Comparison of ENCODE assay signal across 8 cellular contexts in genomic region chr15:40421246-40422157, GRCh38. TPM values are rescaled to one million over a fixed set of nuclear protein-coding genes. Genes with fewer than 3 reads are reported as not detected.
DNase-seq lines count a peak whose midpoint lies in the region; ATAC-seq and TF ChIP-seq lines count a peak whose summit lies in the region.

No MANE protein-coding gene starts in this region.

- peak; percentile 93 for TF ChIP-seq CTCF in fibroblast of pulmonary artery (IDR thresholded peaks at IDR 0.05; ENCODE audit: low read length, missing control alignments)
- peak; percentile 94 for TF ChIP-seq CTCF in neutrophil (IDR thresholded peaks at IDR 0.05)

- ATAC-seq in HG03342 (IDR thresholded peaks at IDR 0.05; ENCODE audit: unreplicated experiment) = peak; percentile 64
- ATAC-seq in activated T-cell treated with anti-CD3 and anti-CD28 coated beads, Interleukin-2, amount 50 U/mL, for 72 hours (replicated peaks in 1 of 2) = peak; percentile 97 to 98

- no peaks in the 10 kb centered on the region for H3K27me3 ChIP-seq in neutrophil

- no peaks in the 10 kb centered on the region for H3K9me3 ChIP-seq in neutrophil

- no peaks in the 10 kb centered on the region for H3K27me3 Mint-ChIP-seq in activated T-cell treated with anti-CD3 and anti-CD28 coated beads, Interleukin-2, amount 50 U/mL, for 72 hours (ENCODE audit: low read depth)

- DNase-seq in NCI-H1417 (lab: John Stamatoyannopoulos, UW) (peak; percentile 33 to 52 (median 41)), NCI-H1417 treated with DMSO at 0.1 percent for 48 hours (lab: John Stamatoyannopoulos, UW) (no peak), fibroblast of pulmonary artery (ENCODE audit: low read depth) (peak; percentile 72), stromal cell of bone marrow (ENCODE audit: low read depth) (peak; percentile 18)
- DNase-seq in activated T-cell treated with anti-CD3 and anti-CD28 coated beads, Interleukin-2, amount 50 U/mL, for 72 hours = peak; percentile 83 to 88

- no peak overlapping the region for H3K4me3 ChIP-seq in fibroblast of pulmonary artery (replicated peaks; ENCODE audit: low read depth, low read length)
- peak overlapping the region; percentile 47 for H3K4me3 ChIP-seq in neutrophil (ENCODE audit: low read depth in 1 of 2, low read length in 1 of 2)

- H3K4me3 Mint-ChIP-seq in activated T-cell treated with anti-CD3 and anti-CD28 coated beads, Interleukin-2, amount 50 U/mL, for 72 hours = no peak overlapping the region

- H3K4me1 Mint-ChIP-seq in activated T-cell treated with anti-CD3 and anti-CD28 coated beads, Interleukin-2, amount 50 U/mL, for 72 hours (ENCODE audit: low read depth) = no peaks in the 10 kb centered on the region

- peaks cover 8 to 13% of the 10 kb centered on the region in 2 experiments for H3K4me1 ChIP-seq in neutrophil (ENCODE audit: control insufficient read depth in 1 of 2, insufficient read depth in 1 of 2, low read depth in 1 of 2, low read length in 1 of 2)

- peaks cover 21% of the 10 kb centered on the region for H3K36me3 ChIP-seq in neutrophil

- H3K36me3 Mint-ChIP-seq in activated T-cell treated with anti-CD3 and anti-CD28 coated beads, Interleukin-2, amount 50 U/mL, for 72 hours (ENCODE audit: insufficient read depth in 2 of 2) = peaks cover 0 to 2% of the 10 kb centered on the region in 2 donors

- H3K27ac ChIP-seq in neutrophil = no peak overlapping the region

- H3K9me3 Mint-ChIP-seq in activated T-cell treated with anti-CD3 and anti-CD28 coated beads, Interleukin-2, amount 50 U/mL, for 72 hours = no peaks in the 10 kb centered on the region

- no peak overlapping the region for H3K27ac Mint-ChIP-seq in activated T-cell treated with anti-CD3 and anti-CD28 coated beads, Interleukin-2, amount 50 U/mL, for 72 hours

TF ChIP-seq in PFSK-1, 5 proteins besides CTCF, POLR2A, EP300 and RAD21:
- TF ChIP-seq REST (IDR thresholded peaks at IDR 0.05; ENCODE audit: insufficient read depth in 1 of 2, low read depth in 2 of 2, low read length in 2 of 2) = no peak
- TF ChIP-seq FOXP2 (optimal IDR thresholded peaks at IDR 0.05; ENCODE audit: borderline replicate concordance, extremely low read depth, extremely low read length, insufficient read depth) = peak; percentile 86
- no peak for TF ChIP-seq TAF1 (IDR thresholded peaks at IDR 0.05; ENCODE audit: borderline replicate concordance, insufficient read depth, low read length)

RNA-seq across cellular contexts. Expression of gene IVD, which starts 15.9 kb away (rescaled TPM):
- polyA plus RNA-seq in PFSK-1 (2012; ENCODE audit: insufficient read length, low read depth) = 63.8 TPM
- 10 to 100 TPM; 61.2 to 75.5 TPM for total RNA-seq in activated T-cell treated with anti-CD3 and anti-CD28 coated beads, Interleukin-2, amount 50 U/mL, for 72 hours

RNA-seq across cellular contexts. Expression of gene BAHD1, which starts 19.3 kb away (rescaled TPM):
- polyA plus RNA-seq in PFSK-1 (2012; ENCODE audit: insufficient read length, low read depth) = 55.5 TPM
- total RNA-seq in activated T-cell treated with anti-CD3 and anti-CD28 coated beads, Interleukin-2, amount 50 U/mL, for 72 hours = 10 to 100 TPM; 20.8 to 21.9 TPM

RNA-seq across cellular contexts. Expression of gene KNSTRN, which starts 39.0 kb away (rescaled TPM):
- 41.4 TPM for polyA plus RNA-seq in PFSK-1 (2012; ENCODE audit: insufficient read length, low read depth)
- 10 to 100 TPM; 47.3 to 61.5 TPM for total RNA-seq in activated T-cell treated with anti-CD3 and anti-CD28 coated beads, Interleukin-2, amount 50 U/mL, for 72 hours

RNA-seq across cellular contexts. Expression of gene CHST14, which starts 49.3 kb away (rescaled TPM):
- polyA plus RNA-seq in PFSK-1 (2012; ENCODE audit: insufficient read length, low read depth) = 19.9 TPM
- 1 to 10 TPM; 9.5 to 9.7 TPM for total RNA-seq in activated T-cell treated with anti-CD3 and anti-CD28 coated beads, Interleukin-2, amount 50 U/mL, for 72 hours
